20 cellular contexts compared by ENCODE assay signal in the genomic region with DNA sequence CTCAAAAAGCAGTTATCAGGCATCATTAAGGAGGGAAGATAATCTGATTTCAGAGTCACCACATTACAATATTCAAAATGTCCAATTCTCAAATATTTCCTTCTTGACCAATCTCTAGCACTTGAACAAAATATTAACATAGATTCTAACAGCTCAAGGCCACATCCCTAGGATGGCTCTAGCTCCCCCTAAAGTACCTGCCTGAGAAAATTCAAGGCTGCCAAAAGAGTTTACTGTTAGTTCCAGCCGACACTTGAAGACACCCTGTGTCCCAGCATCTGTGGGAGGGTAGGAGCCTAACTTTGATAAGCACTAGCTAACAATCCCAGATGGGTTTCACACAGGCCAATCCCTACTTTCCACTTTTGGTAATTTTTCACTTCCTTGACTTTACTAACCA.
"Had no signal": no experiment of that assay in that cellular context is flagged by ENCODE, and none has a peak within 500 bp of the region (broad histone marks: within the 10 kb centered on the region; RNA-seq: fewer than 3 reads in every experiment).

No MANE protein-coding gene starts in this region.

- H3K36me3 ChIP-seq: breast epithelium, esophagus muscularis mucosa, heart left ventricle, left lung, suprapubic skin had no signal

- H3K36me3 Mint-ChIP-seq: activated CD8-positive, alpha-beta memory T cell treated with anti-CD3 and anti-CD28 coated beads, Interleukin-2, amount 10 ng/mL, durations not matched to agents 7 days and 5 days; activated naive CD8-positive, alpha-beta T cell treated with anti-CD3 and anti-CD28 coated beads for 36 hours; memory B cell; natural killer cell treated with Interleukin-12 subunit alpha and Interleukin-12 subunit beta and Interleukin-15 and Interleukin-18, amount 100 ng/mL, for 72 hours had no signal

- H3K27me3 Mint-ChIP-seq: activated naive CD8-positive, alpha-beta T cell treated with anti-CD3 and anti-CD28 coated beads for 36 hours; memory B cell; type B pancreatic cell had no signal

- H3K4me3 Mint-ChIP-seq: activated CD8-positive, alpha-beta memory T cell treated with anti-CD3 and anti-CD28 coated beads, Interleukin-2, amount 10 ng/mL, durations not matched to agents 7 days and 5 days; activated naive CD8-positive, alpha-beta T cell treated with anti-CD3 and anti-CD28 coated beads for 36 hours; activated T-cell treated with anti-CD3 and anti-CD28 coated beads, Interleukin-2, amount 50 U/mL, for 4 hours; memory B cell; natural killer cell treated with Interleukin-12 subunit alpha and Interleukin-12 subunit beta and Interleukin-15 and Interleukin-18, amount 100 ng/mL, for 72 hours; type B pancreatic cell had no signal

- H3K9me3 ChIP-seq: breast epithelium, esophagus muscularis mucosa, heart left ventricle, left lung, suprapubic skin had no signal

- H3K4me3 ChIP-seq: breast epithelium, esophagus muscularis mucosa, heart left ventricle, left lung, suprapubic skin had no signal

- H3K27ac ChIP-seq: breast epithelium, esophagus muscularis mucosa, heart left ventricle, left lung, suprapubic skin had no signal

- H3K4me1 ChIP-seq: breast epithelium, esophagus muscularis mucosa, heart left ventricle, left lung, suprapubic skin had no signal

- H3K4me1 Mint-ChIP-seq: activated CD8-positive, alpha-beta memory T cell treated with anti-CD3 and anti-CD28 coated beads, Interleukin-2, amount 10 ng/mL, durations not matched to agents 7 days and 5 days; memory B cell had no signal

- DNase-seq: activated CD4-positive, alpha-beta T cell treated with anti-CD3 and anti-CD28 coated beads, Interleukin-2, amount 50 U/mL, for 4 hours; activated CD4-positive, CD25-positive, alpha-beta regulatory T cell treated with anti-CD3 and anti-CD28 coated beads, Interleukin-2, amount 50 U/mL, for 72 hours; activated CD8-positive, alpha-beta memory T cell treated with anti-CD3 and anti-CD28 coated beads, Interleukin-2, amount 10 ng/mL, durations not matched to agents 7 days and 5 days; activated gamma-delta T cell treated with Interleukin-2 at 50 U/mL for 16 hours; activated naive CD8-positive, alpha-beta T cell treated with anti-CD3 and anti-CD28 coated beads for 36 hours; activated T-cell treated with anti-CD3 and anti-CD28 coated beads, Interleukin-2, amount 50 U/mL, for 4 hours; anterior cingulate cortex; foreskin fibroblast; heart left ventricle; islet precursor cell; left lung; occipital lobe; stimulated activated CD4-positive, alpha-beta T cell treated with anti-CD3 and anti-CD28 coated beads, Interleukin-2, amount 100 ng/mL, for 48 hours; stimulated activated naive CD8-positive, alpha-beta T cell treated with anti-CD3 and anti-CD28 coated beads, Interleukin-15, Interleukin-2, amounts not matched to agents 100 U/mL and 50 U/mL, for 24 hours had no signal

- H3K9me3 Mint-ChIP-seq: activated naive CD8-positive, alpha-beta T cell treated with anti-CD3 and anti-CD28 coated beads for 36 hours; activated T-cell treated with anti-CD3 and anti-CD28 coated beads, Interleukin-2, amount 50 U/mL, for 4 hours; memory B cell; natural killer cell treated with Interleukin-12 subunit alpha and Interleukin-12 subunit beta and Interleukin-15 and Interleukin-18, amount 100 ng/mL, for 72 hours; type B pancreatic cell had no signal

- ATAC-seq: activated CD8-positive, alpha-beta memory T cell treated with anti-CD3 and anti-CD28 coated beads, Interleukin-2, amount 10 ng/mL, durations not matched to agents 7 days and 5 days; activated T-cell treated with anti-CD3 and anti-CD28 coated beads, Interleukin-2, amount 50 U/mL, for 4 hours; heart left ventricle; left lung; natural killer cell treated with Interleukin-12 subunit alpha and Interleukin-12 subunit beta and Interleukin-15 and Interleukin-18, amount 100 ng/mL, for 72 hours; stimulated activated naive CD8-positive, alpha-beta T cell treated with anti-CD3 and anti-CD28 coated beads, Interleukin-15, Interleukin-2, amounts not matched to agents 100 U/mL and 50 U/mL, for 24 hours had no signal

- H3K27me3 ChIP-seq: breast epithelium, esophagus muscularis mucosa, heart left ventricle, left lung, suprapubic skin had no signal

- H3K27ac Mint-ChIP-seq: activated CD8-positive, alpha-beta memory T cell treated with anti-CD3 and anti-CD28 coated beads, Interleukin-2, amount 10 ng/mL, durations not matched to agents 7 days and 5 days; activated naive CD8-positive, alpha-beta T cell treated with anti-CD3 and anti-CD28 coated beads for 36 hours; memory B cell; natural killer cell treated with Interleukin-12 subunit alpha and Interleukin-12 subunit beta and Interleukin-15 and Interleukin-18, amount 100 ng/mL, for 72 hours; type B pancreatic cell had no signal
